In genomic region chr20:58073945-58074920, GRCh38 we compare ENCODE assay signal across 17 cellular contexts.
DNase-seq lines count a peak whose midpoint lies in the region; ATAC-seq and TF ChIP-seq lines count a peak whose summit lies in the region.
"Had no signal": no experiment of that assay in that cellular context is flagged by ENCODE, and none has a peak within 500 bp of the region (broad histone marks: within the 10 kb centered on the region; RNA-seq: fewer than 3 reads in every experiment).

No MANE protein-coding gene starts in this region.

- no peak overlapping the region for H3K27ac ChIP-seq in RWPE2 (ENCODE audit: poor library complexity, severe bottlenecking)
- H3K27ac ChIP-seq in fibroblast of lung (ENCODE audit: insufficient read depth, low read length): no peak overlapping the region
- H3K27ac ChIP-seq: right lobe of liver had no signal

- H3K36me3 ChIP-seq in RWPE2 (ENCODE audit: low read depth) (no peaks in the 10 kb centered on the region), fibroblast of lung (ENCODE audit: control insufficient read depth, insufficient read depth, low read length) (no peaks in the 10 kb centered on the region)
- H3K36me3 ChIP-seq: right lobe of liver had no signal

- H3K27me3 ChIP-seq in RWPE2 (ENCODE audit: insufficient read depth, poor library complexity, severe bottlenecking) (no peaks in the 10 kb centered on the region), fibroblast of lung (ENCODE audit: control insufficient read depth, insufficient read depth, low read length) (no peaks in the 10 kb centered on the region)
- H3K27me3 ChIP-seq: right lobe of liver had no signal

- H3K9me3 ChIP-seq in RWPE2 (ENCODE audit: severe bottlenecking) (no peaks in the 10 kb centered on the region), fibroblast of lung (ENCODE audit: control insufficient read depth, insufficient read depth, low read depth, low read length) (no peaks in the 10 kb centered on the region)
- H3K9me3 ChIP-seq: right lobe of liver had no signal

- no peaks in the 10 kb centered on the region for H4K20me1 ChIP-seq in fibroblast of lung (ENCODE audit: control insufficient read depth, extremely low read depth, insufficient read depth, low read length)

- no peak for TF ChIP-seq CTCF in RWPE2 (IDR thresholded peaks at IDR 0.05; ENCODE audit: poor library complexity, severe bottlenecking)
- TF ChIP-seq CTCF in fibroblast of lung (conservative IDR thresholded peaks at IDR 0.05 in 1 of 2, IDR thresholded peaks at IDR 0.05 in 1 of 2; ENCODE audit: low read depth in 1 of 2, low read length in 2 of 2): no peak

- H3K4me3 ChIP-seq in RWPE2 (ENCODE audit: severe bottlenecking) (no peak overlapping the region), fibroblast of lung (replicated peaks in 1 of 4; ENCODE audit: control extremely low read depth in 1 of 4, insufficient read depth in 1 of 4, low read depth in 3 of 4, low read length in 4 of 4) (no peak overlapping the region)
- H3K4me3 ChIP-seq: GM12878, right lobe of liver had no signal

- peak; percentile 43 for DNase-seq in ELR (ENCODE audit: low read depth)
- DNase-seq in RWPE2 (ENCODE audit: low spot score): peak; percentile 69
- peak; percentile 1 to 81 for DNase-seq in fibroblast of lung (ENCODE audit: low read depth in 2 of 2)
- peak; percentile 61 for DNase-seq in sciatic nerve (ENCODE audit: low spot score)
- no peak for DNase-seq in DMS53 (lab: John Stamatoyannopoulos, UW)
- no peak for DNase-seq in GM19238 (ENCODE audit: insufficient read length, low spot score)
- no peak for DNase-seq in DMS53 treated with DMSO at 0.1 percent for 48 hours (lab: John Stamatoyannopoulos, UW; ENCODE audit: unreplicated experiment)
- no peak for DNase-seq in DMS 273 (lab: John Stamatoyannopoulos, UW; ENCODE audit: unreplicated experiment)
- DNase-seq: activated T-cell treated with anti-CD3 and anti-CD28 coated beads, Interleukin-2, amount 50 U/mL, for 48 hours; caudate nucleus; H7; NCI-H146; NCI-H748 treated with DMSO at 0.1 percent for 48 hours; right lobe of liver; SHP77 had no signal

- intact Hi-C loops in sciatic nerve (cut with DNase I): no loop called here

- ATAC-seq in RWPE2 (ENCODE audit: low read depth): peak; percentile 47; the same call in 2 of the 3 replicates
- ATAC-seq in sciatic nerve: peak; percentile 67
- ATAC-seq: GM12878, WTC11 had no signal

- peak overlapping the region; percentile 65 for H2AFZ ChIP-seq in fibroblast of lung (ENCODE audit: low read length)

- H3K79me2 ChIP-seq in fibroblast of lung (ENCODE audit: control insufficient read depth, insufficient read depth, low read length): no peaks in the 10 kb centered on the region

- no peak overlapping the region for H3K9ac ChIP-seq in fibroblast of lung (ENCODE audit: insufficient read depth, low read length)

- H3K4me1 ChIP-seq in RWPE2 (ENCODE audit: insufficient read depth, poor library complexity, severe bottlenecking): peaks cover 7% of the 10 kb centered on the region
- no peaks in the 10 kb centered on the region for H3K4me1 ChIP-seq in fibroblast of lung (ENCODE audit: control insufficient read depth, extremely low read depth, insufficient read depth, low read length)
- H3K4me1 ChIP-seq: right lobe of liver had no signal

- H3K4me2 ChIP-seq in fibroblast of lung (ENCODE audit: extremely low read depth, insufficient read depth, low read length): no peak overlapping the region

Comparison
In these comparisons a context has a peak if more than half of its experiments do, and no peak if none do; other contexts are left out.
1. DNase-seq: peak in ELR (single experiment), RWPE2 (single experiment), fibroblast of lung (2 of 2) and sciatic nerve (single experiment); none in DMS53 (single experiment), GM19238 (single experiment), DMS53 treated with DMSO at 0.1 percent for 48 hours (single experiment) and DMS 273 (single experiment).